Comparison of ENCODE assay signal across 1 cellular context in the genomic region with DNA sequence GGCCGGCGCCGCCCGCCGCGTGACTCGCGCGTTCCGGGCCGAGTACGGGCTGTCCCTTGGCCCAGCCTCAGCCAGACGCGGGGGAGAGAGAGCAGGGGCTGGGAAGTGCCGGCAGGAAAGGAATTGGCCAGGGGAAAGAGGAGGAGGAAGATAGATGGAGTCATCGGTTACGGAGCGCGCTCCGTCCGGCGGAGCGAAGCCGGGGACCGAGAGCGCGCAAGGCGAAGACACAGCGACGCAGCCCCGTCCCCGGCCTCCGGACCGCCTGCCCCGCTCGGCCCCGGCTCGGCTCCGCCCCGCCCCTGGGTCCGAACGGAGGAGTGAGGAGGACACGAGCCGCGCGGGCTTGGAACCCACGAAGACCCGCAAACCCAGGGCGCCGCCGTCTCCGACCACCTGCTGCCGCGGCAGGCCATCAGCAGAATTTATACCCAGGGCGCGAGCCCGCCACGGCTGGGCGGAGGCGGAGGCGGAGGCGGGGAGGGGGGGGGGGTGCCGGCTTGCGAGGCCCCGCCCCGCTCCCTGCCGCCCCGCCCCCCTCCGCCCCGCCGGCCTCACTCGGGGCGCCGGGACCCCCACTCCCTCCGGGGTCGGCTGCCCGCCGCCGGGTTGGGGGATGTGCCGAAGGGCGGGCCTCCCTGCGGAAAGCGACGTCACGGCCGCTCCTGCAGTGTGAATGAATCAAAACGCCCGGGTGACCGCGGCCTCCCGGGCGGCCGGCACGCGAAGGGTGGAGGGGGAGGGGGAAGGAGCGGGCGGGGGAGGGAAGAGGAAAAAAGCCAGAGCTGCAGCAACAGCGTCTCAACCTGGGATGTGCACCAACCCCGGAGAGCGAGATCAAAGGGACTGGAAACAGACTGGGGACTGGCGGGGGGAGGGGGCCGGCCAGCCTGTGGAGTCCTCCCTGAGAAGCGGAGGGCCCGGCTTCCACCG.
A peak's percentile ranks its signal among the peaks of the same experiment; 100 is the strongest.
TF ChIP-seq lines count a peak whose summit lies in the region.

Gene LHX4, plus strand, starts transcription at position 782 of the 933 bp plus-strand sequence. CDS start 266 bp downstream, outside the sequence.

TF ChIP-seq in K562, 482 proteins besides CTCF, POLR2A, EP300 and RAD21 (continued from another document and continues in another):
- TF ChIP-seq MGA (IDR thresholded peaks at IDR 0.05) (peak; percentile 67), E2F6 (IDR thresholded peaks at IDR 0.05; ENCODE audit: borderline replicate concordance in 1 of 2, extremely low read depth in 1 of 2, insufficient read depth in 1 of 2, insufficient read length in 1 of 2, low read depth in 1 of 2, low read length in 1 of 2, poor library complexity in 1 of 2, severe bottlenecking in 1 of 2) (peak; percentile 41 to 89), TAF1 (IDR thresholded peaks at IDR 0.05; ENCODE audit: control insufficient read depth, extremely low read depth, insufficient read depth, low read length, severe bottlenecking) (no peak), ZFP30 (CRISPR knock-in tag; IDR thresholded peaks at IDR 0.05; ENCODE audit: borderline replicate concordance) (no peak), SIN3B (IDR thresholded peaks at IDR 0.05; ENCODE audit: low read depth) (0 out of 2 replicates have a peak, but pooled peaks have one; percentile 30), ZNF3 (CRISPR knock-in tag; IDR thresholded peaks at IDR 0.05) (no peak), ILF3 (IDR thresholded peaks at IDR 0.05; ENCODE audit: borderline replicate concordance) (no peak), HNRNPL (IDR thresholded peaks at IDR 0.05; ENCODE audit: low read depth, low read length) (no peak), MTA1 (IDR thresholded peaks at IDR 0.05; ENCODE audit: borderline replicate concordance) (no peak), ZNF224 (CRISPR knock-in tag; IDR thresholded peaks at IDR 0.05) (no peak), MCM5 (IDR thresholded peaks at IDR 0.05; ENCODE audit: low read depth) (no peak), MTA2 (IDR thresholded peaks at IDR 0.05; ENCODE audit: low read depth) (no peak), ZNF263 (CRISPR knock-in tag; IDR thresholded peaks at IDR 0.05; ENCODE audit: borderline replicate concordance) (no peak), ZBTB7A (IDR thresholded peaks at IDR 0.05; ENCODE audit: borderline replicate concordance, control insufficient read depth, low read depth, low read length) (peak; percentile 55; the same call in 1 of the 2 replicates), KAT8 (IDR thresholded peaks at IDR 0.05; ENCODE audit: low read depth) (no peak), ZFP91 (CRISPR knock-in tag; IDR thresholded peaks at IDR 0.05) (no peak), ZNF76 (CRISPR knock-in tag; IDR thresholded peaks at IDR 0.05; ENCODE audit: borderline replicate concordance) (no peak), ZBTB1 (CRISPR knock-in tag; IDR thresholded peaks at IDR 0.05; ENCODE audit: borderline replicate concordance, low read depth) (no peak), STAT5B (CRISPR knock-in tag; IDR thresholded peaks at IDR 0.05) (no peak), SMARCE1 (IDR thresholded peaks at IDR 0.05) (no peak), WHSC1 (IDR thresholded peaks at IDR 0.05; ENCODE audit: low read length) (no peak), SPI1 (IDR thresholded peaks at IDR 0.05; ENCODE audit: borderline replicate concordance, low read depth, low read length) (no peak), STAG1 (CRISPR knock-in tag; IDR thresholded peaks at IDR 0.05; ENCODE audit: borderline replicate concordance) (no peak; the same call in 1 of the 2 replicates), TBP (optimal IDR thresholded peaks at IDR 0.05; ENCODE audit: low read depth, low read length) (peak; percentile 40), MTF1 (CRISPR knock-in tag; IDR thresholded peaks at IDR 0.05; ENCODE audit: borderline replicate concordance) (no peak), GABPB1 (CRISPR knock-in tag; IDR thresholded peaks at IDR 0.05) (0 out of 2 replicates have a peak, but pooled peaks have one; percentile 20), ZNF589 (CRISPR knock-in tag; IDR thresholded peaks at IDR 0.05; ENCODE audit: low read depth) (no peak), BCL6 (CRISPR knock-in tag; IDR thresholded peaks at IDR 0.05) (no peak), RHOXF2B (CRISPR knock-in tag; conservative IDR thresholded peaks at IDR 0.05) (no peak), NBN (IDR thresholded peaks at IDR 0.05; ENCODE audit: low read depth) (no peak), SLC30A9 (CRISPR knock-in tag; IDR thresholded peaks at IDR 0.05) (no peak), FUS (optimal IDR thresholded peaks at IDR 0.05; ENCODE audit: low read depth, low read length) (no peak), ZNF232 (CRISPR knock-in tag; IDR thresholded peaks at IDR 0.05) (no peak), HDAC1 (IDR thresholded peaks at IDR 0.05) (0 out of 4 replicates have a peak, but pooled peaks of 1 of the 2 experiments have one; percentile 32)
- TF ChIP-seq, protein P1, sequence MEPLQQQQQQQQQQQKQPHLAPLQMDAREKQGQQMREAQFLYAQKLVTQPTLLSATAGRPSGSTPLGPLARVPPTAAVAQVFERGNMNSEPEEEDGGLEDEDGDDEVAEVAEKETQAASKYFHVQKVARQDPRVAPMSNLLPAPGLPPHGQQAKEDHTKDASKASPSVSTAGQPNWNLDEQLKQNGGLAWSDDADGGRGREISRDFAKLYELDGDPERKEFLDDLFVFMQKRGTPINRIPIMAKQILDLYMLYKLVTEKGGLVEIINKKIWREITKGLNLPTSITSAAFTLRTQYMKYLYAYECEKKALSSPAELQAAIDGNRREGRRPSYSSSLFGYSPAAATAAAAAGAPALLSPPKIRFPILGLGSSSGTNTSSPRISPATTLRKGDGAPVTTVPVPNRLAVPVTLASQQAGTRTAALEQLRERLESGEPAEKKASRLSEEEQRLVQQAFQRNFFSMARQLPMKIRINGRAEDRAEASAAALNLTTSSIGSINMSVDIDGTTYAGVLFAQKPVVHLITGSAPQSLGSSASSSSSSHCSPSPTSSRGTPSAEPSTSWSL (CRISPR knock-in tag; IDR thresholded peaks at IDR 0.05; ENCODE audit: borderline replicate concordance): no peak
- TF ChIP-seq, protein P2, sequence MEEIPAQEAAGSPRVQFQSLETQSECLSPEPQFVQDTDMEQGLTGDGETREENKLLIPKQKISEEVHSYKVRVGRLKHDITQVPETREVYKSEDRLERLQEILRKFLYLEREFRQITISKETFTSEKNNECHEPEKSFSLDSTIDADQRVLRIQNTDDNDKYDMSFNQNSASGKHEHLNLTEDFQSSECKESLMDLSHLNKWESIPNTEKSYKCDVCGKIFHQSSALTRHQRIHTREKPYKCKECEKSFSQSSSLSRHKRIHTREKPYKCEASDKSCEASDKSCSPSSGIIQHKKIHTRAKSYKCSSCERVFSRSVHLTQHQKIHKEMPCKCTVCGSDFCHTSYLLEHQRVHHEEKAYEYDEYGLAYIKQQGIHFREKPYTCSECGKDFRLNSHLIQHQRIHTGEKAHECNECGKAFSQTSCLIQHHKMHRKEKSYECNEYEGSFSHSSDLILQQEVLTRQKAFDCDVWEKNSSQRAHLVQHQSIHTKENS (CRISPR knock-in tag; IDR thresholded peaks at IDR 0.05): no peak
- TF ChIP-seq, protein P3, sequence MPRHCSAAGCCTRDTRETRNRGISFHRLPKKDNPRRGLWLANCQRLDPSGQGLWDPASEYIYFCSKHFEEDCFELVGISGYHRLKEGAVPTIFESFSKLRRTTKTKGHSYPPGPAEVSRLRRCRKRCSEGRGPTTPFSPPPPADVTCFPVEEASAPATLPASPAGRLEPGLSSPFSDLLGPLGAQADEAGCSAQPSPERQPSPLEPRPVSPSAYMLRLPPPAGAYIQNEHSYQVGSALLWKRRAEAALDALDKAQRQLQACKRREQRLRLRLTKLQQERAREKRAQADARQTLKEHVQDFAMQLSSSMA (CRISPR knock-in tag; IDR thresholded peaks at IDR 0.05): no peak
- TF ChIP-seq, protein P4, sequence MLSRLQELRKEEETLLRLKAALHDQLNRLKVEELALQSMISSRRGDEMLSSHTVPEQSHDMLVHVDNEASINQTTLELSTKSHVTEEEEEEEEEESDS (CRISPR knock-in tag; IDR thresholded peaks at IDR 0.05): no peak
- TF ChIP-seq, protein P5, sequence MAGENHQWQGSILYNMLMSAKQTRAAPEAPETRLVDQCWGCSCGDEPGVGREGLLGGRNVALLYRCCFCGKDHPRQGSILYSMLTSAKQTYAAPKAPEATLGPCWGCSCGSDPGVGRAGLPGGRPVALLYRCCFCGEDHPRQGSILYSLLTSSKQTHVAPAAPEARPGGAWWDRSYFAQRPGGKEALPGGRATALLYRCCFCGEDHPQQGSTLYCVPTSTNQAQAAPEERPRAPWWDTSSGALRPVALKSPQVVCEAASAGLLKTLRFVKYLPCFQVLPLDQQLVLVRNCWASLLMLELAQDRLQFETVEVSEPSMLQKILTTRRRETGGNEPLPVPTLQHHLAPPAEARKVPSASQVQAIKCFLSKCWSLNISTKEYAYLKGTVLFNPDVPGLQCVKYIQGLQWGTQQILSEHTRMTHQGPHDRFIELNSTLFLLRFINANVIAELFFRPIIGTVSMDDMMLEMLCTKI (IDR thresholded peaks at IDR 0.05; ENCODE audit: partially characterized antibody): no peak
